28 cellular contexts compared by ENCODE assay signal in the genomic region with DNA sequence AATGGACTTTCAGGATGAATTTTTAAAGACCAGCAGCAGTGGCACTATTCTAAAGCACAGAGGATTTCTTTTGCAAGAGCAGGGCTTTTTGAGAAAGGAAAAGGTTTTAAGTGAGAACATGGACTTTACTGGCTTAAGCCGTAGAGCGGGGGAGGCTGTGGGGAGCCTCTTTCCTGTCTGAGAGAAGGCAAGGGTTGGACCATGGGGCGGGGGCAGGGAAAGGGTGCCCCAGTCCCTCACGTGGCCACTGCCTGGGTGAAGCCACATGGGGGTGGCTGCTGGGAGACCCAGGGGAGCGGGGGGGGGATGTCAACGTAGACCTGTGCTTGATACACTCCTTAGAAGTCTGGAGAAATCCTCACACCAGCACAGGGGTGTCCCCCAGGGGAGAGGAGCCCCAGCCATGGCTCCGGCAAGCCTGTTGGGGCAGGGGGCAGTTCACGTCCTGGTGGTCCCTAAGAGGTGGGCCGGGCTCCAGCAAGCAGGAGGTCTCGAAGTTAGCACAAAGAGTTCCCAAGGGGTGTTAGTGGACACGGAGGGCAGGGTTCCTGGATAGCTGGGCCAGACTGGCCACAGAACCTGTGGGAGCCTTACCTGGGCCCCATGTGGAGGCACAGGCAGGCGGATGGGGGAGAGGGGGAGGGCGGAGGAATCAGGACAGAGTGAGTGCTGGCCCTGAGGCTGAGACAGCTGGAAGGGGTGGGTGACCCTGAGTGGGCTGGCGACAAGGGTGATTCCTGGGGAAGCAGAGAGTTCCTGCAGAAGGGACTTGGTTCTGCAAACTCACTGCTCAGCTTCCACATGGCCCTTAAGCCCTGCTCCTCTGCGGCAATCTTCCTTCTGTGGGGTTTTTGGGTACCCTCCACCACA. TPM values are rescaled to one million over a fixed set of nuclear protein-coding genes. Genes with fewer than 3 reads are reported as not detected.
DNase-seq lines count a peak whose midpoint lies in the region; ATAC-seq and TF ChIP-seq lines count a peak whose summit lies in the region.
"Had no signal": no experiment of that assay in that cellular context is flagged by ENCODE, and none has a peak within 500 bp of the region (broad histone marks: within the 10 kb centered on the region; RNA-seq: fewer than 3 reads in every experiment).

No MANE protein-coding gene starts in this region.

- no peak overlapping the region for H3K27ac Mint-ChIP-seq in WTC11
- H3K27ac Mint-ChIP-seq in stimulated activated naive B cell treated with anti-CD40 and anti-IgM and Interleukin-4, amounts not matched to agents 10 μg/mL and 1 μg/mL and 100 μg/mL, for 72 hours = no peak overlapping the region
- H3K27ac Mint-ChIP-seq: CD8-positive, alpha-beta T cell; HFFc6 had no signal

- H3K36me3 ChIP-seq in BLaER1 treated with 17β-estradiol and CSF1 and Interleukin-3, amounts not matched to agents 10 nM and 100 nM = no peaks in the 10 kb centered on the region
- H3K36me3 ChIP-seq in HEK293 (ENCODE audit: control insufficient read depth in 2 of 2, insufficient read depth in 1 of 2, low read length in 2 of 2) = no peaks in the 10 kb centered on the region
- no peaks in the 10 kb centered on the region for H3K36me3 ChIP-seq in osteoblast (ENCODE audit: insufficient read depth, low read length)
- H3K36me3 ChIP-seq: MG63 had no signal

- TF ChIP-seq CTCF in HEK293 (tag by site-specific recombination; IDR thresholded peaks at IDR 0.05) (no peak), WTC11 (IDR thresholded peaks at IDR 0.05) (no peak), osteoblast (IDR thresholded peaks at IDR 0.05; ENCODE audit: extremely low read depth, low read depth, low read length) (no peak)

- no peak overlapping the region for H2AFZ ChIP-seq in osteoblast (ENCODE audit: low read length)

- no peak for ATAC-seq in WTC11
- no peak for ATAC-seq in stimulated activated naive B cell treated with anti-CD40 and anti-IgM and Interleukin-4, amounts not matched to agents 10 μg/mL and 1 μg/mL and 100 μg/mL, for 72 hours (replicated peaks)
- ATAC-seq: CD8-positive, alpha-beta T cell had no signal

- H3K4me1 ChIP-seq in BLaER1 treated with 17β-estradiol and CSF1 and Interleukin-3, amounts not matched to agents 10 nM and 100 nM = peaks cover 9 to 21% (median 15%) of the 10 kb centered on the region in 10 experiments; a peak in 18 of 20 replicates
- H3K4me1 ChIP-seq in HEK293 (ENCODE audit: control insufficient read depth, insufficient read depth, low read length) (no peaks in the 10 kb centered on the region), osteoblast (ENCODE audit: insufficient read depth, low read length) (no peaks in the 10 kb centered on the region)
- H3K4me1 ChIP-seq: Caco-2 had no signal

- peaks cover 38% of the 10 kb centered on the region for H3K9me3 Mint-ChIP-seq in WTC11
- peaks cover 18 to 20% of the 10 kb centered on the region in 2 donors for H3K9me3 Mint-ChIP-seq in stimulated activated naive B cell treated with anti-CD40 and anti-IgM and Interleukin-4, amounts not matched to agents 10 μg/mL and 1 μg/mL and 100 μg/mL, for 72 hours

- peak overlapping the region; percentile 3 to 61 (median 47); a peak in 17 of 22 replicates for H3K4me2 ChIP-seq in BLaER1 treated with 17β-estradiol and CSF1 and Interleukin-3, amounts not matched to agents 10 nM and 100 nM
- no peak overlapping the region for H3K4me2 ChIP-seq in osteoblast (ENCODE audit: insufficient read depth, low read length)

- POLR2A ChIA-PET in HEK293 (lab: Yijun Ruan, JAX) = no interaction called here
- POLR2A ChIA-PET in WTC11 (lab: Charles Lee) = no interaction called here

- no peak overlapping the region for H3K4me3 Mint-ChIP-seq in WTC11
- no peak overlapping the region for H3K4me3 Mint-ChIP-seq in stimulated activated naive B cell treated with anti-CD40 and anti-IgM and Interleukin-4, amounts not matched to agents 10 μg/mL and 1 μg/mL and 100 μg/mL, for 72 hours
- H3K4me3 Mint-ChIP-seq: CD8-positive, alpha-beta T cell; HFFc6 had no signal

- peaks cover 5% of the 10 kb centered on the region; the same call in 1 of the 2 replicates for H3K27me3 Mint-ChIP-seq in WTC11 (ENCODE audit: low read depth)
- peaks cover 23 to 40% of the 10 kb centered on the region in 2 donors for H3K27me3 Mint-ChIP-seq in stimulated activated naive B cell treated with anti-CD40 and anti-IgM and Interleukin-4, amounts not matched to agents 10 μg/mL and 1 μg/mL and 100 μg/mL, for 72 hours

- H3K27ac ChIP-seq in BLaER1 treated with 17β-estradiol and CSF1 and Interleukin-3, amounts not matched to agents 10 nM and 100 nM = no peak overlapping the region
- H3K27ac ChIP-seq in HEK293 (ENCODE audit: extremely low read depth, low read depth, low read length) = no peak overlapping the region
- no peak overlapping the region for H3K27ac ChIP-seq in osteoblast (ENCODE audit: low read depth, low read length)
- H3K27ac ChIP-seq: C4-2B, RWPE1 had no signal

- H3K4me3 ChIP-seq in BLaER1 treated with 17β-estradiol and CSF1 and Interleukin-3, amounts not matched to agents 10 nM and 100 nM = no peak overlapping the region
- no peak overlapping the region for H3K4me3 ChIP-seq in HEK293 (ENCODE audit: low read depth, low read length)
- no peak overlapping the region for H3K4me3 ChIP-seq in osteoblast (ENCODE audit: insufficient read depth, low read length)
- H3K4me3 ChIP-seq: MG63 had no signal

- peaks cover 10% of the 10 kb centered on the region for H3K36me3 Mint-ChIP-seq in WTC11
- H3K36me3 Mint-ChIP-seq in stimulated activated naive B cell treated with anti-CD40 and anti-IgM and Interleukin-4, amounts not matched to agents 10 μg/mL and 1 μg/mL and 100 μg/mL, for 72 hours = peaks cover 9 to 13% of the 10 kb centered on the region in 2 donors
- H3K36me3 Mint-ChIP-seq: CD8-positive, alpha-beta T cell had no signal

- H3K79me2 ChIP-seq in osteoblast (ENCODE audit: insufficient read depth, low read length) = no peaks in the 10 kb centered on the region

- peaks cover 3% of the 10 kb centered on the region; the same call in 1 of the 2 replicates for H3K4me1 Mint-ChIP-seq in WTC11
- H3K4me1 Mint-ChIP-seq in stimulated activated naive B cell treated with anti-CD40 and anti-IgM and Interleukin-4, amounts not matched to agents 10 μg/mL and 1 μg/mL and 100 μg/mL, for 72 hours = no peaks in the 10 kb centered on the region

- H3K27me3 ChIP-seq in BLaER1 treated with 17β-estradiol and CSF1 and Interleukin-3, amounts not matched to agents 10 nM and 100 nM = no peaks in the 10 kb centered on the region
- H3K27me3 ChIP-seq in osteoblast (ENCODE audit: insufficient read depth, low read length) = peaks cover 3% of the 10 kb centered on the region
- H3K27me3 ChIP-seq: MG63 had no signal

- H4K20me1 ChIP-seq in BLaER1 treated with 17β-estradiol and CSF1 and Interleukin-3, amounts not matched to agents 10 nM and 100 nM = no peaks in the 10 kb centered on the region; a peak in 1 of 22 replicates
- no peaks in the 10 kb centered on the region for H4K20me1 ChIP-seq in osteoblast (ENCODE audit: insufficient read depth, low read length)

- peak overlapping the region in 1 of 11 experiments; percentile 11; a peak in 1 of 22 replicates for H3K9ac ChIP-seq in BLaER1 treated with 17β-estradiol and CSF1 and Interleukin-3, amounts not matched to agents 10 nM and 100 nM

- peak; percentile 9 for DNase-seq in WTC11 (ENCODE audit: low spot score)
- DNase-seq in osteoblast (ENCODE audit: insufficient read length, low spot score, missing footprints) = peak; percentile 50
- DNase-seq in AG08395 (ENCODE audit: low spot score) = no peak
- DNase-seq in HUDEP-2 (lab: John Stamatoyannopoulos, UW; ENCODE audit: unreplicated experiment in 76 of 76) = no peak
- no peak for DNase-seq in stimulated activated naive B cell treated with anti-CD40 and anti-IgM and Interleukin-4, amounts not matched to agents 10 μg/mL and 1 μg/mL and 100 μg/mL, for 72 hours
- DNase-seq: AML-193; Caco-2; CD8-positive, alpha-beta T cell; DMS 273 treated with DMSO at 0.1 percent for 48 hours; DMS79; H9; HFFc6; IMR-90; KG1; MG63; NCI-H1048; NCI-H1417; NCI-H1694; NCI-H2029 treated with DMSO at 0.1 percent for 48 hours; NCI-H446 treated with DMSO at 0.1 percent for 48 hours; NCI-H526; NCI-H82; NK-92 treated with Interleukin-12 subunit alpha and Interleukin-12 subunit beta, amount 100 ng/mL, for 24 hours; SHP77 had no signal

- CTCF ChIA-PET in HEK293 (lab: Yijun Ruan, JAX) (no interaction called here), WTC11 (lab: Charles Lee) (no interaction called here)

- H3K9me3 ChIP-seq in BLaER1 treated with 17β-estradiol and CSF1 and Interleukin-3, amounts not matched to agents 10 nM and 100 nM (replicated peaks in 1 of 11) = peaks cover 53 to 64% (median 59%) of the 10 kb centered on the region in 11 experiments
- H3K9me3 ChIP-seq in HEK293 (ENCODE audit: control insufficient read depth, insufficient read depth, low read depth, low read length) (no peaks in the 10 kb centered on the region), osteoblast (ENCODE audit: low read depth, low read length) (peaks cover 3% of the 10 kb centered on the region)

TF ChIP-seq in HEK293, 187 proteins besides CTCF, POLR2A, EP300 and RAD21 (continues in another document):
- 0 out of 2 replicates have a peak, but pooled peaks have one; percentile 29 for TF ChIP-seq EGR2 (tag by site-specific recombination; IDR thresholded peaks at IDR 0.05; ENCODE audit: low read depth)

TF ChIP-seq in WTC11, 78 proteins besides CTCF, POLR2A, EP300 and RAD21 (continues in another document):
- TF ChIP-seq FOXJ3 (CRISPR knock-in tag; IDR thresholded peaks at IDR 0.05; ENCODE audit: borderline replicate concordance) = no peak

RNA-seq across cellular contexts. Expression of a gene that starts 36.9 kb away (rescaled TPM):
- 4.1 to 4.6 TPM (median 4.4 TPM) in 3 replicates for total RNA-seq in WTC11 (2021)
- 12.7 and 14.1 TPM in 2 replicates for total RNA-seq in osteoblast
- total RNA-seq: CD8-positive, alpha-beta T cell had no signal

Comparison
In these comparisons a context has a peak if more than half of its experiments do, and no peak if none do; other contexts are left out.
1. DNase-seq: peak in WTC11 (single experiment) and osteoblast (single experiment); none in AG08395 (single experiment), HUDEP-2 (0 of 76) and stimulated activated naive B cell treated with anti-CD40 and anti-IgM and Interleukin-4, amounts not matched to agents 10 μg/mL and 1 μg/mL and 100 μg/mL, for 72 hours (single experiment).